16 cellular contexts compared by ENCODE assay signal in genomic region chr21:45265721-45266517, GRCh38. TPM values are rescaled to one million over a fixed set of nuclear protein-coding genes. Genes with fewer than 3 reads are reported as not detected.
DNase-seq lines count a peak whose midpoint lies in the region; ATAC-seq and TF ChIP-seq lines count a peak whose summit lies in the region.
"Had no signal": no experiment of that assay in that cellular context is flagged by ENCODE, and none has a peak within 500 bp of the region (broad histone marks: within the 10 kb centered on the region; RNA-seq: fewer than 3 reads in every experiment).

No MANE protein-coding gene starts in this region.

- H3K27ac ChIP-seq in IMR-90 (ENCODE audit: insufficient read depth, low read length) = no peak overlapping the region
- H3K27ac ChIP-seq: epithelial cell of prostate had no signal

- ATAC-seq in IMR-90 (ENCODE audit: low read depth) (no peak), GM19328 (IDR thresholded peaks at IDR 0.05; ENCODE audit: unreplicated experiment) (no peak)
- no peak for ATAC-seq in effector memory CD8-positive, alpha-beta T cell (replicated peaks)

- intact Hi-C loops in IMR-90 (cut with micrococcal nuclease) = no loop called here

- no peak overlapping the region for H2BK120ac ChIP-seq in IMR-90 (ENCODE audit: low read depth, low read length)

- CTCF ChIA-PET in IMR-90 (lab: Yijun Ruan, JAX) = no interaction called here

- peaks cover 65% of the 10 kb centered on the region for H3K36me3 ChIP-seq in IMR-90 (ENCODE audit: control insufficient read depth, insufficient read depth, low read length)

- H3K4me3 Mint-ChIP-seq in T-helper 2 cell treated with Interferon-gamma antibody and Interleukin-4, amounts not matched to agents 5 μg/mL and 100 μg/mL, for 36 hours = peak overlapping the region; percentile 24
- H3K4me3 Mint-ChIP-seq in effector memory CD8-positive, alpha-beta T cell = peak overlapping the region; percentile 48 to 64
- H3K4me3 Mint-ChIP-seq in progenitor cell of endocrine pancreas (ENCODE audit: low read depth) = no peak overlapping the region
- H3K4me3 Mint-ChIP-seq in nephron progenitor cell = no peak overlapping the region
- H3K4me3 Mint-ChIP-seq: activated CD4-positive, alpha-beta T cell treated with anti-CD3 and anti-CD28 coated beads for 36 hours had no signal

- H3K4ac ChIP-seq in IMR-90 (ENCODE audit: low read depth, low read length) = no peak overlapping the region

- dilution Hi-C loops in IMR-90 (cut with HindIII; ENCODE audit: low sequenced_read_pairs, unreplicated experiment) = no loop called here

- H4K20me1 ChIP-seq in IMR-90 (ENCODE audit: insufficient read depth, low read length) = peaks cover 50% of the 10 kb centered on the region

- peak overlapping the region; percentile 57 for H2AK9ac ChIP-seq in IMR-90 (replicated peaks; ENCODE audit: low read depth, low read length, poor library complexity)

- no peak for TF ChIP-seq RAD21 in IMR-90 (IDR thresholded peaks at IDR 0.05; ENCODE audit: low read length)

- H2AK5ac ChIP-seq in IMR-90 (ENCODE audit: low read depth, low read length) = no peak overlapping the region

- H4K8ac ChIP-seq in IMR-90 (ENCODE audit: low read depth in 2 of 2, low read length in 2 of 2) = no peak overlapping the region

- no peak overlapping the region for H2BK15ac ChIP-seq in IMR-90 (ENCODE audit: low read depth, low read length)

- 98% methylated on average over 21 of the region's 36 CpGs; no CpG with 5 or more reads in 1 of the 2 experiments for WGBS in IMR-90 (ENCODE audit: extremely low coverage in 2 of 2, insufficient read length in 1 of 2), 2 experiments

- no peaks in the 10 kb centered on the region for H3K27me3 ChIP-seq in IMR-90 (ENCODE audit: control insufficient read depth, insufficient read depth, low read length)
- H3K27me3 ChIP-seq: heart left ventricle had no signal

- no peaks in the 10 kb centered on the region for H3K9me3 Mint-ChIP-seq in T-helper 2 cell treated with Interferon-gamma antibody and Interleukin-4, amounts not matched to agents 5 μg/mL and 100 μg/mL, for 36 hours
- H3K9me3 Mint-ChIP-seq in effector memory CD8-positive, alpha-beta T cell = no peaks in the 10 kb centered on the region
- no peaks in the 10 kb centered on the region for H3K9me3 Mint-ChIP-seq in progenitor cell of endocrine pancreas (ENCODE audit: low read depth)
- H3K9me3 Mint-ChIP-seq in nephron progenitor cell = peaks cover 15% of the 10 kb centered on the region

- H3K56ac ChIP-seq in IMR-90 (ENCODE audit: extremely low read depth, insufficient read depth, low read length) = no peak overlapping the region

- H3K9me3 ChIP-seq in IMR-90 (ENCODE audit: control insufficient read depth, insufficient read depth, low read length) = no peaks in the 10 kb centered on the region

- TF ChIP-seq CTCF in IMR-90 (conservative IDR thresholded peaks at IDR 0.05; ENCODE audit: low read depth, low read length) = no peak
- no peak for TF ChIP-seq CTCF in progenitor cell of endocrine pancreas (IDR thresholded peaks at IDR 0.05; ENCODE audit: unreplicated experiment)
- no peak for TF ChIP-seq CTCF in nephron progenitor cell (IDR thresholded peaks at IDR 0.05)

- H2BK5ac ChIP-seq in IMR-90 (ENCODE audit: low read depth, low read length, poor library complexity, severe bottlenecking) = no peak overlapping the region

- H3K9ac ChIP-seq in IMR-90 (ENCODE audit: low read depth, low read length) = no peak overlapping the region

- H3K18ac ChIP-seq in IMR-90 (ENCODE audit: low read depth, low read length) = no peak overlapping the region

- no peak overlapping the region for H4K5ac ChIP-seq in IMR-90 (ENCODE audit: low read depth, low read length)

- no peak for DNase-seq in T-helper 2 cell treated with Interferon-gamma antibody and Interleukin-4, amounts not matched to agents 5 μg/mL and 100 μg/mL, for 36 hours (ENCODE audit: low spot score)
- no peak for DNase-seq in T-helper 2 cell
- DNase-seq in IMR-90 = no peak
- no peak for DNase-seq in effector memory CD8-positive, alpha-beta T cell
- peak; percentile 4 for DNase-seq in progenitor cell of endocrine pancreas (ENCODE audit: low spot score, unreplicated experiment)
- no peak for DNase-seq in nephron progenitor cell
- no peak for DNase-seq in NOMO-1 treated with dmso at 0.1 percent for 144 hours (lab: John Stamatoyannopoulos, UW; ENCODE audit: unreplicated experiment)
- DNase-seq: GDM1, NCI-H1092, NCI-H446, OCI-M1, retina had no signal

- POLR2A ChIA-PET in IMR-90 (lab: Charles Lee; ENCODE audit: unreplicated experiment) = no interaction called here

- in situ Hi-C loops in IMR-90 (cut with MboI; ENCODE audit: low sequenced_read_pairs) = no loop called here

- no peak overlapping the region for H3K14ac ChIP-seq in IMR-90 (replicated peaks; ENCODE audit: low read depth, low read length)

- H3K4me1 ChIP-seq in IMR-90 (ENCODE audit: control insufficient read depth, insufficient read depth, low read length) = no peaks in the 10 kb centered on the region

- H3K79me1 ChIP-seq in IMR-90 (ENCODE audit: low read depth in 1 of 2, low read length in 2 of 2) = peaks cover 0 to 30% of the 10 kb centered on the region in 2 experiments

- H3K4me3 ChIP-seq in IMR-90 (ENCODE audit: insufficient read depth, low read depth, low read length) = no peak overlapping the region
- H3K4me3 ChIP-seq: heart left ventricle had no signal

- BruUV-seq in IMR-90 (replicated peaks; lab: Mats Ljungman, UMichigan) = no TSS peak

- no peak overlapping the region for H2BK20ac ChIP-seq in IMR-90 (ENCODE audit: low read depth, low read length)

- H3K4me1 Mint-ChIP-seq in T-helper 2 cell treated with Interferon-gamma antibody and Interleukin-4, amounts not matched to agents 5 μg/mL and 100 μg/mL, for 36 hours (ENCODE audit: low read depth) = peaks cover 14% of the 10 kb centered on the region
- peaks cover 18% of the 10 kb centered on the region in 2 donors for H3K4me1 Mint-ChIP-seq in effector memory CD8-positive, alpha-beta T cell (ENCODE audit: low read depth in 2 of 2)
- no peaks in the 10 kb centered on the region for H3K4me1 Mint-ChIP-seq in progenitor cell of endocrine pancreas (ENCODE audit: low read depth)
- H3K4me1 Mint-ChIP-seq in nephron progenitor cell = no peaks in the 10 kb centered on the region

- TF ChIP-seq POLR2A in IMR-90 (IDR thresholded peaks at IDR 0.05; ENCODE audit: low read depth, low read length) = no peak

- no peak overlapping the region for H3K23ac ChIP-seq in IMR-90 (ENCODE audit: low read depth, low read length)

- H3K27ac Mint-ChIP-seq in T-helper 2 cell treated with Interferon-gamma antibody and Interleukin-4, amounts not matched to agents 5 μg/mL and 100 μg/mL, for 36 hours = peak overlapping the region; percentile 65
- H3K27ac Mint-ChIP-seq in effector memory CD8-positive, alpha-beta T cell = peak overlapping the region; percentile 38 to 85
- H3K27ac Mint-ChIP-seq in progenitor cell of endocrine pancreas (no peak overlapping the region), nephron progenitor cell (no peak overlapping the region)

- H4K91ac ChIP-seq in IMR-90 (ENCODE audit: insufficient read depth, low read depth, low read length) = no peak overlapping the region

- peaks cover 28% of the 10 kb centered on the region for H3K36me3 Mint-ChIP-seq in T-helper 2 cell treated with Interferon-gamma antibody and Interleukin-4, amounts not matched to agents 5 μg/mL and 100 μg/mL, for 36 hours (ENCODE audit: low read depth)
- peaks cover 40% of the 10 kb centered on the region for H3K36me3 Mint-ChIP-seq in effector memory CD8-positive, alpha-beta T cell (ENCODE audit: insufficient read depth)
- peaks cover 33% of the 10 kb centered on the region for H3K36me3 Mint-ChIP-seq in progenitor cell of endocrine pancreas (ENCODE audit: insufficient read depth)
- peaks cover 55% of the 10 kb centered on the region for H3K36me3 Mint-ChIP-seq in nephron progenitor cell (ENCODE audit: low read depth)

- peaks cover 6% of the 10 kb centered on the region; the same call in 1 of the 2 replicates for H3K9me1 ChIP-seq in IMR-90 (ENCODE audit: insufficient read depth, low read length)

- H3K4me2 ChIP-seq in IMR-90 (ENCODE audit: low read depth, low read length) = no peak overlapping the region

- H2AFZ ChIP-seq in IMR-90 (replicated peaks; ENCODE audit: low read length, poor library complexity) = no peak overlapping the region

- H3K27me3 Mint-ChIP-seq in T-helper 2 cell treated with Interferon-gamma antibody and Interleukin-4, amounts not matched to agents 5 μg/mL and 100 μg/mL, for 36 hours (ENCODE audit: low read depth) = no peaks in the 10 kb centered on the region
- no peaks in the 10 kb centered on the region for H3K27me3 Mint-ChIP-seq in effector memory CD8-positive, alpha-beta T cell
- H3K27me3 Mint-ChIP-seq in progenitor cell of endocrine pancreas (no peaks in the 10 kb centered on the region), nephron progenitor cell (ENCODE audit: low read depth, poor library complexity) (no peaks in the 10 kb centered on the region)
- H3K27me3 Mint-ChIP-seq: activated CD4-positive, alpha-beta T cell treated with anti-CD3 and anti-CD28 coated beads for 36 hours had no signal

TF ChIP-seq in IMR-90, 13 proteins besides CTCF, POLR2A, EP300 and RAD21 (continues in another document):
- TF ChIP-seq FOS (IDR thresholded peaks at IDR 0.05; ENCODE audit: low read depth, low read length) (no peak), MAZ (IDR thresholded peaks at IDR 0.05; ENCODE audit: borderline replicate concordance, low read depth, low read length) (no peak), CEBPB (IDR thresholded peaks at IDR 0.05; ENCODE audit: low read depth, low read length) (no peak), CHD1 (IDR thresholded peaks at IDR 0.05; ENCODE audit: low read depth, low read length) (no peak), BHLHE40 (IDR thresholded peaks at IDR 0.05; ENCODE audit: low read depth, low read length) (no peak)
- TF ChIP-seq, protein P1, sequence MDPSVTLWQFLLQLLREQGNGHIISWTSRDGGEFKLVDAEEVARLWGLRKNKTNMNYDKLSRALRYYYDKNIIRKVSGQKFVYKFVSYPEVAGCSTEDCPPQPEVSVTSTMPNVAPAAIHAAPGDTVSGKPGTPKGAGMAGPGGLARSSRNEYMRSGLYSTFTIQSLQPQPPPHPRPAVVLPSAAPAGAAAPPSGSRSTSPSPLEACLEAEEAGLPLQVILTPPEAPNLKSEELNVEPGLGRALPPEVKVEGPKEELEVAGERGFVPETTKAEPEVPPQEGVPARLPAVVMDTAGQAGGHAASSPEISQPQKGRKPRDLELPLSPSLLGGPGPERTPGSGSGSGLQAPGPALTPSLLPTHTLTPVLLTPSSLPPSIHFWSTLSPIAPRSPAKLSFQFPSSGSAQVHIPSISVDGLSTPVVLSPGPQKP (IDR thresholded peaks at IDR 0.05; ENCODE audit: borderline replicate concordance, low read depth, low read length) = no peak

RNA-seq across cellular contexts. Expression of gene POFUT2, which starts 21.8 kb away (rescaled TPM):
- total RNA-seq in IMR-90 (2012; rRNA removed) (18.8 and 23.9 TPM in 2 replicates), progenitor cell of endocrine pancreas (47.8 and 51.5 TPM in 2 replicates)
- 58.5 and 59.3 TPM in 2 replicates for polyA plus RNA-seq in IMR-90 (2012; rRNA removed)
- polyA plus RNA-seq in IMR-90 (2012; cell fraction: cytosol; rRNA removed) = 46.5 and 53.6 TPM in 2 replicates
- polyA plus RNA-seq in IMR-90 (2012; cell fraction: nucleus; rRNA removed; ENCODE audit: low replicate concordance) = 236 and 251 TPM in 2 replicates

Comparison
In these comparisons a context has a peak if more than half of its experiments do, and no peak if none do; other contexts are left out.
1. H3K27ac Mint-ChIP-seq: peak in T-helper 2 cell treated with Interferon-gamma antibody and Interleukin-4, amounts not matched to agents 5 μg/mL and 100 μg/mL, for 36 hours (single experiment) and effector memory CD8-positive, alpha-beta T cell (2 of 2); none in progenitor cell of endocrine pancreas (single experiment) and nephron progenitor cell (single experiment).
2. H3K4me3 Mint-ChIP-seq: peak in T-helper 2 cell treated with Interferon-gamma antibody and Interleukin-4, amounts not matched to agents 5 μg/mL and 100 μg/mL, for 36 hours (single experiment) and effector memory CD8-positive, alpha-beta T cell (2 of 2); none in progenitor cell of endocrine pancreas (single experiment) and nephron progenitor cell (single experiment).